Comparison of ENCODE assay signal across 1 cellular context in the genomic region with DNA sequence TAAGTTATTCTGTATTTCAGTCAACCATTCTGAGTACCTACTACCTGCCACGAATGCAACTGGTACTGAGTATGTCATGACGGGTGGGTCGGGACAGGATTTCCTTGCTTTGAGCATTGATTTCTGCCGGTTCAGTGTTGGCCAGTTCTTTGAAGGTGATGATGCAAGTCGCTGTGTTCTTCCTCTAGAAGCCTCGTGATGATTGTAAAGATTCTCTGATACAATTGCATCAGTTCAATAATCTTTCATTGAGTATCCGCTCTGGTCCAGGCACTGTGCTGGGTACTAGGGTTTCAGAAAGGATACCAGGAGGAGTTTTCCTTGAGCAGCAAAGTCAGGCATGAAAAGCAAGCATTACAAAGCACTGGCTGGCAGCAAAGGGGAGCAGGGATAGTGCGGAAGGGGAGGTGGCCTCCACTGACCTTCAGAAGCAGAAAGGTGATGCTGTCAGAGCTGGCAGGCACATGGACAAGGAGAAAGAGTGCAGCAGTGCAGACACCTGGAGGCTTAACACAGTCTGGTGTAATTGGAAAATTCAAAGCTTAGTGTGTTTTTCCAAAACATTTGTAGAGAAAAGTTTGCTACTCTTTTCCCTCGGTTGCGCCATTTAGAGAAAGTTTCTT.
TF ChIP-seq lines count a peak whose summit lies in the region.

No MANE protein-coding gene starts in this region.

TF ChIP-seq in liver, 16 proteins besides CTCF, POLR2A, EP300 and RAD21 (continued from another document):
- no peak for TF ChIP-seq REST (IDR thresholded peaks at IDR 0.05)
TF ChIP-seq in liver: peak in this region for 5.
